ENCODE assay signal across 24 cellular contexts in genomic region chrX:77689376-77689775, GRCh38.
DNase-seq lines count a peak whose midpoint lies in the region; ATAC-seq, FAIRE-seq and TF ChIP-seq lines count a peak whose summit lies in the region.
"Had no signal": no experiment of that assay in that cellular context is flagged by ENCODE, and none has a peak within 500 bp of the region (broad histone marks: within the 10 kb centered on the region; RNA-seq: fewer than 3 reads in every experiment).

No MANE protein-coding gene starts in this region.

- WGBS in A549 (ENCODE audit: missing lambda C conversion rate), result 80% methylated on average over 1 of the region's 1 CpG
- 0% methylated on average over 1 of the region's 1 CpG for WGBS in mammary epithelial cell (ENCODE audit: low coverage, missing lambda C conversion rate)

- no peak for DNase-seq in A549 (ENCODE audit: low read depth in 1 of 2, low spot score in 1 of 2)
- DNase-seq in GF-D8 (lab: John Stamatoyannopoulos, UW), result peak; percentile 0
- no peak for DNase-seq in WTC11 (ENCODE audit: low spot score)
- DNase-seq in CD8-positive, alpha-beta T cell, result no peak
- DNase-seq in mammary epithelial cell, result no peak
- DNase-seq in NCI-H187 (lab: John Stamatoyannopoulos, UW), result no peak
- DNase-seq: 8988T; AML-193; CD4-positive, alpha-beta T cell; CD8-positive, alpha-beta memory T cell; COR-L47; DMS 273 treated with DMSO at 0.1 percent for 48 hours; DMS153; DMS53; DMS79; DND-41; EL; GDM1 had no signal

- intact Hi-C loops in CD8-positive, alpha-beta T cell (cut with DNase I, micrococcal nuclease), result no loop called here
- intact Hi-C loops in mammary epithelial cell (cut with micrococcal nuclease), result no loop called here

- ATAC-seq in A549 (no peak), WTC11 (no peak)
- no peak for ATAC-seq in CD8-positive, alpha-beta T cell

- TF ChIP-seq EP300 in A549 (IDR thresholded peaks at IDR 0.05), result no peak

- TF ChIP-seq RAD21 in A549 (conservative IDR thresholded peaks at IDR 0.05 in 1 of 2, IDR thresholded peaks at IDR 0.05 in 1 of 2), result no peak

- H3K27me3 Mint-ChIP-seq in WTC11 (ENCODE audit: low read depth), result no peaks in the 10 kb centered on the region
- no peaks in the 10 kb centered on the region for H3K27me3 Mint-ChIP-seq in CD8-positive, alpha-beta T cell (ENCODE audit: low read depth)
- H3K27me3 Mint-ChIP-seq: B cell; CD4-positive, alpha-beta T cell; CD8-positive, alpha-beta memory T cell had no signal

- H4K20me1 ChIP-seq in mammary epithelial cell (ENCODE audit: insufficient read depth, low read length), result no peaks in the 10 kb centered on the region

- POLR2A ChIA-PET in A549 (lab: Yijun Ruan, JAX), result no interaction called here
- POLR2A ChIA-PET in WTC11 (lab: Charles Lee), result no interaction called here
- POLR2A ChIA-PET in CD8-positive, alpha-beta T cell (lab: Charles Lee), result no interaction called here

- CTCF ChIA-PET in A549 (lab: Yijun Ruan, JAX) (no interaction called here), WTC11 (lab: Charles Lee) (no interaction called here), mammary epithelial cell (lab: Charles Lee; ENCODE audit: low non-redundant PET) (no interaction called here)
- CTCF ChIA-PET in CD8-positive, alpha-beta T cell (lab: Charles Lee), result no interaction called here

- H3K36me3 ChIP-seq in CD8-positive, alpha-beta T cell (ENCODE audit: insufficient read depth, low read length), result peaks cover 9% of the 10 kb centered on the region
- H3K36me3 ChIP-seq in mammary epithelial cell (ENCODE audit: insufficient read depth, low read length), result peaks cover 5% of the 10 kb centered on the region

- H3K4me3 ChIP-seq in A549 (no peak overlapping the region), mammary epithelial cell (replicated peaks in 1 of 3; ENCODE audit: insufficient read depth in 1 of 3, low read depth in 2 of 3, low read length in 3 of 3) (no peak overlapping the region)
- H3K4me3 ChIP-seq in CD8-positive, alpha-beta T cell (ENCODE audit: low read depth, low read length), result no peak overlapping the region
- H3K4me3 ChIP-seq: BLaER1 treated with 17β-estradiol and CSF1 and Interleukin-3, amounts not matched to agents 10 nM and 100 nM had no signal

- in situ Hi-C loops in mammary epithelial cell (cut with MboI; ENCODE audit: low sequenced_read_pairs in 2 of 2), result no loop called here

- no peaks in the 10 kb centered on the region for H3K79me2 ChIP-seq in mammary epithelial cell (ENCODE audit: insufficient read depth, low read length)

- dilution Hi-C loops in mammary epithelial cell (cut with HindIII; ENCODE audit: low sequenced_read_pairs), result no loop called here

- TF ChIP-seq CTCF in A549 (IDR thresholded peaks at IDR 0.05) (no peak), WTC11 (IDR thresholded peaks at IDR 0.05) (no peak), mammary epithelial cell (conservative IDR thresholded peaks at IDR 0.05 in 1 of 2, IDR thresholded peaks at IDR 0.05 in 1 of 2; ENCODE audit: extremely low read depth in 1 of 2, insufficient read depth in 1 of 2, low read depth in 1 of 2, low read length in 2 of 2) (no peak)
- TF ChIP-seq CTCF in CD8-positive, alpha-beta T cell (IDR thresholded peaks at IDR 0.05), result no peak

- peaks cover 21% of the 10 kb centered on the region for H3K36me3 Mint-ChIP-seq in WTC11
- peaks cover 63% of the 10 kb centered on the region for H3K36me3 Mint-ChIP-seq in CD8-positive, alpha-beta T cell

- H3K27me3 ChIP-seq in CD8-positive, alpha-beta T cell (ENCODE audit: insufficient read depth, low read length), result no peaks in the 10 kb centered on the region
- no peaks in the 10 kb centered on the region for H3K27me3 ChIP-seq in mammary epithelial cell (ENCODE audit: insufficient read depth, low read length)

- H3K27ac Mint-ChIP-seq in WTC11, result 0 out of 2 replicates have a peak overlapping the region, but pooled peaks have one; percentile 8
- H3K27ac Mint-ChIP-seq in CD8-positive, alpha-beta T cell, result no peak overlapping the region
- H3K27ac Mint-ChIP-seq: B cell; CD4-positive, alpha-beta T cell had no signal

- FAIRE-seq in A549 (lab: Jason Lieb, UNC), result peak; percentile 80
- FAIRE-seq: A204.1, GM12891, GM19239 had no signal

- H3K4me2 ChIP-seq in A549 (no peak overlapping the region), mammary epithelial cell (ENCODE audit: insufficient read depth, low read depth, low read length) (no peak overlapping the region)
- H3K4me2 ChIP-seq: BLaER1 treated with 17β-estradiol and CSF1 and Interleukin-3, amounts not matched to agents 10 nM and 100 nM had no signal

- no TSS peak for BruUV-seq in mammary epithelial cell (replicated peaks; lab: Mats Ljungman, UMichigan)

- H3K4me1 Mint-ChIP-seq in WTC11, result no peaks in the 10 kb centered on the region
- H3K4me1 Mint-ChIP-seq in CD8-positive, alpha-beta T cell (ENCODE audit: low read depth), result peaks cover 8% of the 10 kb centered on the region

- TF ChIP-seq POLR2A in A549 (IDR thresholded peaks at IDR 0.05; ENCODE audit: low read length), result no peak

- H3K27ac ChIP-seq in A549, result no peak overlapping the region
- H3K27ac ChIP-seq in CD8-positive, alpha-beta T cell (ENCODE audit: low read depth, low read length), result no peak overlapping the region
- H3K27ac ChIP-seq in mammary epithelial cell (ENCODE audit: insufficient read depth, low read depth, low read length), result no peak overlapping the region
- H3K27ac ChIP-seq: BLaER1 treated with 17β-estradiol and CSF1 and Interleukin-3, amounts not matched to agents 10 nM and 100 nM; C4-2B had no signal

- H3K9me3 ChIP-seq in A549, result no peaks in the 10 kb centered on the region
- H3K9me3 ChIP-seq in CD8-positive, alpha-beta T cell (ENCODE audit: low read length), result no peaks in the 10 kb centered on the region
- no peaks in the 10 kb centered on the region for H3K9me3 ChIP-seq in mammary epithelial cell (replicated peaks; ENCODE audit: insufficient read depth, low read length)

- H3K4me3 Mint-ChIP-seq in WTC11, result no peak overlapping the region
- no peak overlapping the region for H3K4me3 Mint-ChIP-seq in CD8-positive, alpha-beta T cell
- H3K4me3 Mint-ChIP-seq: B cell; CD4-positive, alpha-beta T cell; CD8-positive, alpha-beta memory T cell had no signal

- H3K9me3 Mint-ChIP-seq in WTC11, result no peaks in the 10 kb centered on the region
- peaks cover 2% of the 10 kb centered on the region for H3K9me3 Mint-ChIP-seq in CD8-positive, alpha-beta T cell
- H3K9me3 Mint-ChIP-seq: CD4-positive, alpha-beta T cell; CD8-positive, alpha-beta memory T cell had no signal

- 0 out of 3 replicates have a peak, but pooled peaks cover 5% of the 10 kb centered on the region for H3K4me1 ChIP-seq in A549
- H3K4me1 ChIP-seq in CD8-positive, alpha-beta T cell (ENCODE audit: insufficient read depth, low read length), result no peaks in the 10 kb centered on the region
- H3K4me1 ChIP-seq in mammary epithelial cell (ENCODE audit: insufficient read depth, low read length), result no peaks in the 10 kb centered on the region
- H3K4me1 ChIP-seq: BLaER1 treated with 17β-estradiol and CSF1 and Interleukin-3, amounts not matched to agents 10 nM and 100 nM had no signal

- no peak overlapping the region for H2AFZ ChIP-seq in mammary epithelial cell (ENCODE audit: low read depth, low read length)

- no peak overlapping the region for H3K9ac ChIP-seq in mammary epithelial cell (ENCODE audit: insufficient read depth, low read length)
- H3K9ac ChIP-seq: BLaER1 treated with 17β-estradiol and CSF1 and Interleukin-3, amounts not matched to agents 10 nM and 100 nM had no signal

TF ChIP-seq in A549, 52 proteins besides CTCF, POLR2A, EP300 and RAD21:
- TF ChIP-seq FOSL2 (IDR thresholded peaks at IDR 0.05) (no peak), FOSL2 (CRISPR knock-in tag; IDR thresholded peaks at IDR 0.05) (no peak), CEBPB (IDR thresholded peaks at IDR 0.05) (no peak), HEYL (CRISPR knock-in tag; IDR thresholded peaks at IDR 0.05) (no peak), HES2 (IDR thresholded peaks at IDR 0.05) (no peak), ZFP36 (IDR thresholded peaks at IDR 0.05; ENCODE audit: borderline replicate concordance, partially characterized antibody) (no peak), KDM5A (IDR thresholded peaks at IDR 0.05) (no peak), ZC3H11A (IDR thresholded peaks at IDR 0.05) (no peak)

TF ChIP-seq in WTC11, 78 proteins besides CTCF, POLR2A, EP300 and RAD21 (continues in another document):
- TF ChIP-seq OVOL2 (CRISPR knock-in tag; IDR thresholded peaks at IDR 0.05; ENCODE audit: borderline replicate concordance), result no peak
- no peak for TF ChIP-seq ZNF263 (CRISPR knock-in tag; IDR thresholded peaks at IDR 0.05; ENCODE audit: low read depth)
- TF ChIP-seq FOXP4 (CRISPR knock-in tag; IDR thresholded peaks at IDR 0.05), result no peak
- no peak for TF ChIP-seq ZNF232 (CRISPR knock-in tag; IDR thresholded peaks at IDR 0.05)
- TF ChIP-seq NR3C1 (CRISPR knock-in tag; conservative IDR thresholded peaks at IDR 0.05; ENCODE audit: low read depth), result no peak
- TF ChIP-seq FOXK1 (CRISPR knock-in tag; IDR thresholded peaks at IDR 0.05), result no peak
- no peak for TF ChIP-seq GTF2I (CRISPR knock-in tag; conservative IDR thresholded peaks at IDR 0.05)
- no peak for TF ChIP-seq NFATC4 (CRISPR knock-in tag; IDR thresholded peaks at IDR 0.05)
- TF ChIP-seq USF1 (CRISPR knock-in tag; IDR thresholded peaks at IDR 0.05), result no peak
- TF ChIP-seq ETV6 (CRISPR knock-in tag; IDR thresholded peaks at IDR 0.05), result no peak
- no peak for TF ChIP-seq ZNF317 (CRISPR knock-in tag; IDR thresholded peaks at IDR 0.05; ENCODE audit: borderline replicate concordance, low read depth)
